8 cellular contexts compared by ENCODE assay signal in genomic region chr6:142944126-142945066, GRCh38. TPM values are rescaled to one million over a fixed set of nuclear protein-coding genes. Genes with fewer than 3 reads are reported as not detected.
DNase-seq lines count a peak whose midpoint lies in the region; ATAC-seq and TF ChIP-seq lines count a peak whose summit lies in the region.

No MANE protein-coding gene starts in this region.

- H2BK12ac ChIP-seq in mesenchymal stem cell (ENCODE audit: low read length in 2 of 2) = peak overlapping the region in 1 of 2 experiments; percentile 86

- H3K4me1 Mint-ChIP-seq in CD4-positive, alpha-beta memory T cell = peaks cover 38 to 73% (median 49%) of the 10 kb centered on the region in 4 donors
- H3K4me1 Mint-ChIP-seq in GM23338 = peaks cover 39% of the 10 kb centered on the region

- H4K8ac ChIP-seq in mesenchymal stem cell (ENCODE audit: low read length) = peak overlapping the region; percentile 81

- peak overlapping the region; percentile 94 for H3K4me2 ChIP-seq in GM23338
- H3K4me2 ChIP-seq in mesenchymal stem cell (ENCODE audit: low read length, poor library complexity, severe bottlenecking) = peak overlapping the region; percentile 90

- peaks cover 0 to 7% of the 10 kb centered on the region in 2 donors for H3K27me3 Mint-ChIP-seq in CD4-positive, alpha-beta memory T cell
- peaks cover 16% of the 10 kb centered on the region for H3K27me3 Mint-ChIP-seq in GM23338 (ENCODE audit: insufficient read depth, low read depth, poor library complexity)

- H3K27ac Mint-ChIP-seq in CD4-positive, alpha-beta memory T cell = peak overlapping the region; percentile 100
- H3K27ac Mint-ChIP-seq in GM23338 = peak overlapping the region; percentile 98

- no peak for TF ChIP-seq CTCF in GM23338 (conservative IDR thresholded peaks at IDR 0.05; ENCODE audit: low read depth in 2 of 2)

- H3K79me2 ChIP-seq in GM23338 (replicated peaks; ENCODE audit: insufficient read depth) = peaks cover 47% of the 10 kb centered on the region

- ATAC-seq in GM23338 = peak; percentile 7

- H3K18ac ChIP-seq in mesenchymal stem cell (ENCODE audit: low read depth in 1 of 2, low read length in 2 of 2) = peak overlapping the region; percentile 96 to 100

- no peaks in the 10 kb centered on the region for H3K27me3 ChIP-seq in CD4-positive, alpha-beta memory T cell (ENCODE audit: insufficient read depth, low read length)
- peaks cover 26% of the 10 kb centered on the region; the same call in 1 of the 2 replicates for H3K27me3 ChIP-seq in GM23338 (ENCODE audit: insufficient read depth)
- no peaks in the 10 kb centered on the region for H3K27me3 ChIP-seq in effector memory CD4-positive, alpha-beta T cell (replicated peaks; ENCODE audit: control insufficient read depth, insufficient read depth, low read length, poor library complexity, severe bottlenecking)
- no peaks in the 10 kb centered on the region for H3K27me3 ChIP-seq in mesenchymal stem cell (ENCODE audit: control insufficient read depth in 1 of 2, insufficient read depth in 1 of 2, low read length in 2 of 2)

- H3K9me3 Mint-ChIP-seq in CD4-positive, alpha-beta memory T cell = peaks cover 0 to 7% (median 0%) of the 10 kb centered on the region in 8 donors
- H3K9me3 Mint-ChIP-seq in GM23338 = no peaks in the 10 kb centered on the region; the same call in 2 of the 3 replicates

- peak overlapping the region; percentile 64 to 98 for H3K4ac ChIP-seq in mesenchymal stem cell (ENCODE audit: low read depth in 1 of 2, low read length in 2 of 2)

- peak overlapping the region; percentile 97 to 100 (median 99) for H3K4me3 Mint-ChIP-seq in CD4-positive, alpha-beta memory T cell
- peak overlapping the region; percentile 98 for H3K4me3 Mint-ChIP-seq in GM23338

- H4K91ac ChIP-seq in mesenchymal stem cell (ENCODE audit: low read length) = peak overlapping the region; percentile 93

- H3K4me3 ChIP-seq in CD4-positive, alpha-beta memory T cell (ENCODE audit: low read length in 2 of 2) = peak overlapping the region; percentile 89 to 91
- H3K4me3 ChIP-seq in GM23338 (peak overlapping the region; percentile 84), mesenchymal stem cell (ENCODE audit: insufficient read depth in 1 of 2, low read depth in 1 of 2, low read length in 2 of 2) (peak overlapping the region; percentile 93 to 95)
- H3K4me3 ChIP-seq in effector memory CD4-positive, alpha-beta T cell (ENCODE audit: insufficient read depth, low read depth, low read length, poor library complexity, severe bottlenecking) = peak overlapping the region; percentile 89

- H3K36me3 Mint-ChIP-seq in CD4-positive, alpha-beta memory T cell = peaks cover 0 to 24% of the 10 kb centered on the region in 2 donors
- no peaks in the 10 kb centered on the region; the same call in 2 of the 3 replicates for H3K36me3 Mint-ChIP-seq in GM23338 (ENCODE audit: low read depth)

- H3K9me3 ChIP-seq in CD4-positive, alpha-beta memory T cell (ENCODE audit: control insufficient read depth in 1 of 2, low read length in 2 of 2) = no peaks in the 10 kb centered on the region
- no peaks in the 10 kb centered on the region for H3K9me3 ChIP-seq in effector memory CD4-positive, alpha-beta T cell (ENCODE audit: control insufficient read depth, low read length)
- no peaks in the 10 kb centered on the region for H3K9me3 ChIP-seq in mesenchymal stem cell (ENCODE audit: control insufficient read depth, low read length)

- peak overlapping the region; percentile 99 for H3K27ac ChIP-seq in CD4-positive, alpha-beta memory T cell (ENCODE audit: low read depth, low read length)
- H3K27ac ChIP-seq in GM23338 (ENCODE audit: low read depth) = peak overlapping the region; percentile 56; the same call in 1 of the 2 replicates
- H3K27ac ChIP-seq in effector memory CD4-positive, alpha-beta T cell (ENCODE audit: insufficient read depth, low read length, poor library complexity, severe bottlenecking) = peak overlapping the region; percentile 100
- H3K27ac ChIP-seq in mesenchymal stem cell (ENCODE audit: low read length, poor library complexity, severe bottlenecking) = peak overlapping the region; percentile 85

- H3K36me3 ChIP-seq in CD4-positive, alpha-beta memory T cell (ENCODE audit: insufficient read depth, low read length) = no peaks in the 10 kb centered on the region
- H3K36me3 ChIP-seq in GM23338 (ENCODE audit: insufficient read depth) (no peaks in the 10 kb centered on the region), mesenchymal stem cell (ENCODE audit: control insufficient read depth in 1 of 2, insufficient read depth in 2 of 2, low read depth in 1 of 2, low read length in 2 of 2) (no peaks in the 10 kb centered on the region)
- no peaks in the 10 kb centered on the region for H3K36me3 ChIP-seq in effector memory CD4-positive, alpha-beta T cell (ENCODE audit: control insufficient read depth, insufficient read depth, low read length)

- POLR2A ChIA-PET in CD4-positive, alpha-beta memory T cell (lab: Charles Lee; ENCODE audit: partially characterized antibody) = interaction anchor here (0.6 to 14.7 kb wide), 37 partner anchors 9 to 593 kb away, joined by 3 to 452 read pairs (median 6); partner anchors contain the start of genes ADAT2 and PEX3

- H3K9ac ChIP-seq in mesenchymal stem cell (ENCODE audit: low read length) = peak overlapping the region; percentile 99

- intact Hi-C loops in CD4-positive, alpha-beta memory T cell (cut with micrococcal nuclease) = loop anchor here (1.0 to 10.0 kb wide), 8 partner anchors 8 to 590 kb away; no protein-coding TSS in a partner anchor

- H2AK5ac ChIP-seq in mesenchymal stem cell (ENCODE audit: low read length, severe bottlenecking) = no peak overlapping the region

- CTCF ChIA-PET in CD4-positive, alpha-beta memory T cell (lab: Charles Lee; ENCODE audit: partially characterized antibody) = interaction anchor here (0.6 to 4.2 kb wide), 11 partner anchors 9 to 103 kb away, joined by 3 to 19 read pairs (median 4); no protein-coding TSS in a partner anchor

- H3K9me2 ChIP-seq in GM23338 (ENCODE audit: insufficient read depth) = no peaks in the 10 kb centered on the region

- H3K14ac ChIP-seq in mesenchymal stem cell (ENCODE audit: low read length in 2 of 2) = peak overlapping the region in 1 of 2 experiments; percentile 98

- peak; percentile 87 to 100 (median 91) for DNase-seq in CD4-positive, alpha-beta memory T cell
- peak; percentile 87 for DNase-seq in GM23338 (ENCODE audit: low spot score)
- DNase-seq in NCI-H526 treated with DMSO at 0.1 percent for 48 hours (lab: John Stamatoyannopoulos, UW) = peak; percentile 62
- DNase-seq in activated CD8-positive, alpha-beta memory T cell treated with anti-CD3 and anti-CD28 coated beads for 48 hours (ENCODE audit: low read depth in 2 of 3, low spot score in 2 of 3) = peak; percentile 86 to 92 (median 87)
- DNase-seq in effector memory CD4-positive, alpha-beta T cell = peak; percentile 91 to 94 (median 92)
- DNase-seq in mesenchymal stem cell = peak; percentile 97
- peak; percentile 91 for DNase-seq in stimulated activated CD8-positive, alpha-beta memory T cell treated with anti-CD3 and anti-CD28 coated beads, Interleukin-12 subunit alpha, Interleukin-12 subunit beta, amount 100 ng/mL, for 4 hours (ENCODE audit: low read depth)
- no peak for DNase-seq in NOMO-1 treated with dmso at 0.1 percent for 144 hours (lab: John Stamatoyannopoulos, UW; ENCODE audit: unreplicated experiment)

- peaks cover 4% of the 10 kb centered on the region; the same call in 1 of the 2 replicates for H3F3A ChIP-seq in GM23338 (replicated peaks; ENCODE audit: low read depth)

- H2BK120ac ChIP-seq in mesenchymal stem cell (ENCODE audit: low read depth, low read length) = peak overlapping the region; percentile 84

- peak overlapping the region; percentile 12 for H2BK5ac ChIP-seq in mesenchymal stem cell (ENCODE audit: low read depth, low read length, poor library complexity, severe bottlenecking)

- H3K23ac ChIP-seq in mesenchymal stem cell (ENCODE audit: low read length in 2 of 2) = peak overlapping the region in 1 of 2 experiments; percentile 98

- H2BK15ac ChIP-seq in mesenchymal stem cell (ENCODE audit: low read depth, poor library complexity, severe bottlenecking) = peak overlapping the region; percentile 30

- H3K4me1 ChIP-seq in CD4-positive, alpha-beta memory T cell (ENCODE audit: insufficient read depth, low read length) = peaks cover 53% of the 10 kb centered on the region
- H3K4me1 ChIP-seq in GM23338 (ENCODE audit: insufficient read depth) (peaks cover 16% of the 10 kb centered on the region), mesenchymal stem cell (ENCODE audit: control insufficient read depth, insufficient read depth, low read depth, low read length) (peaks cover 5% of the 10 kb centered on the region)
- peaks cover 21% of the 10 kb centered on the region for H3K4me1 ChIP-seq in effector memory CD4-positive, alpha-beta T cell (ENCODE audit: control insufficient read depth, insufficient read depth, low read length, poor library complexity, severe bottlenecking)

- H3K79me1 ChIP-seq in mesenchymal stem cell (replicated peaks; ENCODE audit: low read length, poor library complexity, severe bottlenecking) = peaks cover 9% of the 10 kb centered on the region

- H2AFZ ChIP-seq in GM23338 (peak overlapping the region; percentile 72; the same call in 1 of the 2 replicates), mesenchymal stem cell (ENCODE audit: low read depth, low read length) (peak overlapping the region; percentile 33)

- H4K20me1 ChIP-seq in GM23338 (replicated peaks; ENCODE audit: insufficient read depth) = peaks cover 4% of the 10 kb centered on the region; the same call in 1 of the 2 replicates

- WGBS in mesenchymal stem cell = under 1% methylated on average over 39 of the region's 57 CpGs

TF ChIP-seq in GM23338, 12 proteins besides CTCF, POLR2A, EP300 and RAD21:
- TF ChIP-seq ZNF331 (CRISPR knock-in tag; IDR thresholded peaks at IDR 0.05; ENCODE audit: low read depth) = no peak
- no peak for TF ChIP-seq ZNF114 (CRISPR knock-in tag; IDR thresholded peaks at IDR 0.05)
- no peak for TF ChIP-seq STAT1 (IDR thresholded peaks at IDR 0.05; ENCODE audit: unreplicated experiment)
- no peak for TF ChIP-seq EZH2phosphoT487 (IDR thresholded peaks at IDR 0.05; ENCODE audit: unreplicated experiment)
- TF ChIP-seq CREB1 (CRISPR knock-in tag; IDR thresholded peaks at IDR 0.05; ENCODE audit: low read depth) = peak; percentile 79
- TF ChIP-seq JUNB (IDR thresholded peaks at IDR 0.05; ENCODE audit: unreplicated experiment) = no peak

RNA-seq across cellular contexts. Expression of gene HIVEP2, which starts 0.6 kb away (rescaled TPM):
- 10 to 100 TPM; 90.6 to 92.7 TPM for total RNA-seq in CD4-positive, alpha-beta memory T cell
- 10 to 100 TPM in 1 of 2 donors, 1 to 10 TPM in 1; 5.0 to 22.9 TPM for polyA plus RNA-seq in CD4-positive, alpha-beta memory T cell
- total RNA-seq in GM23338 (2014; rRNA removed; shearing (Covaris generic)) = 6.6 and 7.4 TPM in 2 replicates
- polyA plus RNA-seq in GM23338 (2016; fragmentation: Nextera tagmentation; extraction: Ambion mirVana) = 1.5 and 1.6 TPM in 2 replicates
- 8.5 TPM for polyA plus RNA-seq in mesenchymal stem cell (2013, experiment 1 of 2)
- 8.1 TPM for polyA plus RNA-seq in mesenchymal stem cell (2013, experiment 2 of 2)

Comparison
In these comparisons a context has a peak if more than half of its experiments do, and no peak if none do; other contexts are left out.
1. RNA of gene HIVEP2, which starts 0.6 kb away (total RNA-seq): 90.6 to 92.7 TPM in CD4-positive, alpha-beta memory T cell; 6.6 to 7.4 TPM in GM23338; every median in the first group is over 10 times any median in the second.
2. Peak in every context shown above with its lines, with median percentiles within 50 percentile points of each other: H3K27ac ChIP-seq and H3K4me3 ChIP-seq.